In the genomic region with DNA sequence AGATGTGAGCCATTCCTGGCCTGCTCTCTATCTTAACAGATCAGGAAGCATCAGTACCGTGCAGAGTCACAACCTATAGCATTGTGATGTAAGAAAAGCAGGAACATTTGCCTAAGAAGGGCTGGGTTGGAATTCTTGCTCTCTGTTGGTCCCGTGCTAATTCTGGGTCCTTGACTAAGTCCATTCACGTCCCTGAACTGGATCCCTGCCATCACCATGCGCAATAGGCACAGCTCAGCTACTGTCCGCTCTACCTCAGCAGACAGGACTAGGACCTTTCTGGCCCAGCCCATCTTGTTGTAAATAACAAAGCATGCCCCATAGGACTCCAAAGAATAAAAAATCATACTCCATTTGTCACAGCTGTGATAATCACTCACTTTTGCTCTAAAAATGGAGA, we compare ENCODE assay signal across 3 cellular contexts.
"Had no signal": no experiment of that assay in that cellular context is flagged by ENCODE, and none has a peak within 500 bp of the region (broad histone marks: within the 10 kb centered on the region; RNA-seq: fewer than 3 reads in every experiment).

No MANE protein-coding gene starts in this region.

- DNase-seq: H9, HCEC 1CT, IMR-90 had no signal
